23 cellular contexts compared by ENCODE assay signal in genomic region chr14:50477760-50478159, GRCh38. TPM values are rescaled to one million over a fixed set of nuclear protein-coding genes. Genes with fewer than 3 reads are reported as not detected.
DNase-seq lines count a peak whose midpoint lies in the region; ATAC-seq, FAIRE-seq and TF ChIP-seq lines count a peak whose summit lies in the region.
"Had no signal": no experiment of that assay in that cellular context is flagged by ENCODE, and none has a peak within 500 bp of the region (broad histone marks: within the 10 kb centered on the region; RNA-seq: fewer than 3 reads in every experiment).

No MANE protein-coding gene starts in this region.

- ATAC-seq in IMR-90 (ENCODE audit: low read depth) (no peak), K562 (no peak), pancreas (no peak), GM21529 (IDR thresholded peaks at IDR 0.05; ENCODE audit: unreplicated experiment) (no peak)
- ATAC-seq in activated CD8-positive, alpha-beta T cell treated with anti-CD3 and anti-CD28 coated beads, Interleukin-2, amount 10 ng/mL, durations not matched to agents 7 days and 5 days: no peak
- ATAC-seq: HCT116 had no signal

- peaks cover 49% of the 10 kb centered on the region for H3K36me3 Mint-ChIP-seq in activated CD8-positive, alpha-beta T cell treated with anti-CD3 and anti-CD28 coated beads, Interleukin-2, amount 10 ng/mL, durations not matched to agents 7 days and 5 days (ENCODE audit: low read depth)

- H3K27me3 Mint-ChIP-seq in activated CD8-positive, alpha-beta T cell treated with anti-CD3 and anti-CD28 coated beads, Interleukin-2, amount 10 ng/mL, durations not matched to agents 7 days and 5 days (ENCODE audit: low read depth): no peaks in the 10 kb centered on the region
- H3K27me3 Mint-ChIP-seq: CD4-positive, alpha-beta T cell; CD8-positive, alpha-beta memory T cell had no signal

- no peak overlapping the region for H3K27ac Mint-ChIP-seq in activated CD8-positive, alpha-beta T cell treated with anti-CD3 and anti-CD28 coated beads, Interleukin-2, amount 10 ng/mL, durations not matched to agents 7 days and 5 days
- H3K27ac Mint-ChIP-seq: CD4-positive, alpha-beta T cell; CD8-positive, alpha-beta memory T cell had no signal

- no peak overlapping the region for H3K4me3 Mint-ChIP-seq in activated CD8-positive, alpha-beta T cell treated with anti-CD3 and anti-CD28 coated beads, Interleukin-2, amount 10 ng/mL, durations not matched to agents 7 days and 5 days
- H3K4me3 Mint-ChIP-seq: CD14-positive monocyte; CD4-positive, alpha-beta T cell; CD8-positive, alpha-beta memory T cell had no signal

- CTCF ChIA-PET in IMR-90 (lab: Yijun Ruan, JAX): no interaction called here
- CTCF ChIA-PET in K562 (lab: Yijun Ruan, JAX; ENCODE audit: low intra/inter-chr PET ratio): no interaction called here
- CTCF ChIA-PET in activated CD8-positive, alpha-beta T cell treated with anti-CD3 and anti-CD28 coated beads, Interleukin-2, amount 10 ng/mL, durations not matched to agents 7 days and 5 days (lab: Charles Lee): no interaction called here

- H3K23ac ChIP-seq in IMR-90 (ENCODE audit: low read depth, low read length): no peak overlapping the region

- no peak overlapping the region for H2BK120ac ChIP-seq in IMR-90 (ENCODE audit: low read depth, low read length)

- no peaks in the 10 kb centered on the region for H3K79me2 ChIP-seq in K562 (ENCODE audit: control insufficient read depth, insufficient read depth, low read length)

- H4K8ac ChIP-seq in IMR-90 (ENCODE audit: low read depth in 2 of 2, low read length in 2 of 2): no peak overlapping the region

- TF ChIP-seq CTCF in IMR-90 (conservative IDR thresholded peaks at IDR 0.05; ENCODE audit: low read depth, low read length): no peak
- no peak for TF ChIP-seq CTCF in K562 (IDR thresholded peaks at IDR 0.05 in 2 of 3, conservative IDR thresholded peaks at IDR 0.05 in 1 of 3; ENCODE audit: insufficient read depth in 2 of 3, low read depth in 1 of 3, low read length in 3 of 3)
- no peak for TF ChIP-seq CTCF in pancreas (IDR thresholded peaks at IDR 0.05)

- POLR2A ChIA-PET in IMR-90 (lab: Charles Lee; ENCODE audit: unreplicated experiment): no interaction called here
- POLR2A ChIA-PET in K562 (lab: Yijun Ruan, JAX): no interaction called here
- POLR2A ChIA-PET in activated CD8-positive, alpha-beta T cell treated with anti-CD3 and anti-CD28 coated beads, Interleukin-2, amount 10 ng/mL, durations not matched to agents 7 days and 5 days (lab: Charles Lee): no interaction called here

- H4K20me1 ChIP-seq in IMR-90 (ENCODE audit: insufficient read depth, low read length) (no peaks in the 10 kb centered on the region; the same call in 1 of the 2 replicates), K562 (replicated peaks; ENCODE audit: control insufficient read depth, insufficient read depth, low read length) (no peaks in the 10 kb centered on the region)
- H4K20me1 ChIP-seq: BLaER1 treated with 17β-estradiol and CSF1 and Interleukin-3, amounts not matched to agents 10 nM and 100 nM had no signal

- TF ChIP-seq RAD21 in IMR-90 (IDR thresholded peaks at IDR 0.05; ENCODE audit: low read length) (no peak), K562 (CRISPR knock-in tag; conservative IDR thresholded peaks at IDR 0.05 in 1 of 2, IDR thresholded peaks at IDR 0.05 in 1 of 2) (no peak)

- H3K4me1 ChIP-seq in IMR-90 (ENCODE audit: control insufficient read depth, insufficient read depth, low read length) (no peaks in the 10 kb centered on the region), K562 (replicated peaks in 1 of 2; ENCODE audit: control insufficient read depth in 2 of 2, insufficient read depth in 2 of 2, low read length in 2 of 2) (no peaks in the 10 kb centered on the region), pancreas (no peaks in the 10 kb centered on the region), HAP-1 (peaks cover 3% of the 10 kb centered on the region; the same call in 1 of the 2 replicates)
- H3K4me1 ChIP-seq: BE2C; BLaER1 treated with 17β-estradiol and CSF1 and Interleukin-3, amounts not matched to agents 10 nM and 100 nM had no signal

- dilution Hi-C loops in IMR-90 (cut with HindIII; ENCODE audit: low sequenced_read_pairs, unreplicated experiment): no loop called here

- DNase-seq in IMR-90: no peak
- DNase-seq in K562 (ENCODE audit: extremely low read depth in 1 of 4, low spot score in 3 of 4): no peak
- DNase-seq in pancreas: no peak
- no peak for DNase-seq in HAP-1 (ENCODE audit: low spot score in 2 of 2)
- no peak for DNase-seq in activated CD8-positive, alpha-beta T cell treated with anti-CD3 and anti-CD28 coated beads, Interleukin-2, amount 10 ng/mL, durations not matched to agents 7 days and 5 days
- DNase-seq: ACHN; AML-193; BE2C; Calu3; CD4-positive, alpha-beta T cell; CD8-positive, alpha-beta memory T cell; DMS53; DMS79 treated with DMSO at 0.1 percent for 48 hours; GF-D8; GM23248; H7 had no signal

- no peak overlapping the region for H3K56ac ChIP-seq in IMR-90 (ENCODE audit: extremely low read depth, insufficient read depth, low read length)

- no peak overlapping the region for H3K14ac ChIP-seq in IMR-90 (replicated peaks; ENCODE audit: low read depth, low read length)

- H3K27ac ChIP-seq in IMR-90 (ENCODE audit: insufficient read depth, low read length) (no peak overlapping the region), K562 (ENCODE audit: extremely low read depth, low read depth, low read length) (no peak overlapping the region), pancreas (no peak overlapping the region)
- H3K27ac ChIP-seq: BLaER1 treated with 17β-estradiol and CSF1 and Interleukin-3, amounts not matched to agents 10 nM and 100 nM; GM23248 had no signal

- WGBS in IMR-90 (ENCODE audit: extremely low coverage in 2 of 2, insufficient read length in 1 of 2), 2 experiments: no CpG with 5 or more reads among the region's 2 CpGs
- WGBS in K562 (ENCODE audit: insufficient coverage, low coverage, missing lambda C conversion rate): 93% methylated on average over 2 of the region's 2 CpGs
- 95 to 98% methylated on average over 2 of the region's 2 CpGs for WGBS in pancreas, 2 donors

- H3K4me2 ChIP-seq in IMR-90 (ENCODE audit: low read depth, low read length): no peak overlapping the region
- no peak overlapping the region for H3K4me2 ChIP-seq in K562 (ENCODE audit: insufficient read depth, low read length)
- H3K4me2 ChIP-seq: BLaER1 treated with 17β-estradiol and CSF1 and Interleukin-3, amounts not matched to agents 10 nM and 100 nM had no signal

- intact Hi-C loops in IMR-90 (cut with micrococcal nuclease): no loop called here
- intact Hi-C loops in K562 (cut with micrococcal nuclease): no loop called here
- intact Hi-C loops in pancreas (cut with DNase I): no loop called here

- in situ Hi-C loops in IMR-90 (cut with MboI; ENCODE audit: low sequenced_read_pairs) (no loop called here), K562 (cut with MboI) (no loop called here), HAP-1 (cut with MboI; ENCODE audit: low sequenced_read_pairs) (no loop called here)

- no peaks in the 10 kb centered on the region for H3K9me1 ChIP-seq in IMR-90 (ENCODE audit: insufficient read depth, low read length)
- H3K9me1 ChIP-seq in K562 (ENCODE audit: control insufficient read depth, insufficient read depth, low read length): no peaks in the 10 kb centered on the region

- H2BK5ac ChIP-seq in IMR-90 (ENCODE audit: low read depth, low read length, poor library complexity, severe bottlenecking): no peak overlapping the region

- BruUV-seq in IMR-90 (replicated peaks; lab: Mats Ljungman, UMichigan): no TSS peak
- BruUV-seq in K562 (replicated peaks; lab: Mats Ljungman, UMichigan): no TSS peak

- no peak overlapping the region for H3K9ac ChIP-seq in IMR-90 (ENCODE audit: low read depth, low read length)
- H3K9ac ChIP-seq in K562 (ENCODE audit: insufficient read depth in 1 of 2, low read depth in 2 of 2, low read length in 2 of 2): no peak overlapping the region
- H3K9ac ChIP-seq: BLaER1 treated with 17β-estradiol and CSF1 and Interleukin-3, amounts not matched to agents 10 nM and 100 nM; GM23248 had no signal

- H3K4me3 ChIP-seq in IMR-90 (ENCODE audit: insufficient read depth, low read depth, low read length): no peak overlapping the region
- no peak overlapping the region for H3K4me3 ChIP-seq in K562
- H3K4me3 ChIP-seq in pancreas: no peak overlapping the region
- H3K4me3 ChIP-seq in HAP-1: no peak overlapping the region
- H3K4me3 ChIP-seq: BLaER1 treated with 17β-estradiol and CSF1 and Interleukin-3, amounts not matched to agents 10 nM and 100 nM; GM23248 had no signal

- no peak for TF ChIP-seq EP300 in K562 (IDR thresholded peaks at IDR 0.05; ENCODE audit: low read length)

- H4K5ac ChIP-seq in IMR-90 (ENCODE audit: low read depth, low read length): no peak overlapping the region

- no peak overlapping the region for H2AK9ac ChIP-seq in IMR-90 (replicated peaks; ENCODE audit: low read depth, low read length, poor library complexity)

- H2BK20ac ChIP-seq in IMR-90 (ENCODE audit: low read depth, low read length): no peak overlapping the region

- H2AK5ac ChIP-seq in IMR-90 (ENCODE audit: low read depth, low read length): no peak overlapping the region

- H2BK15ac ChIP-seq in IMR-90 (ENCODE audit: low read depth, low read length): no peak overlapping the region

- peaks cover 25% of the 10 kb centered on the region for H3K9me3 Mint-ChIP-seq in activated CD8-positive, alpha-beta T cell treated with anti-CD3 and anti-CD28 coated beads, Interleukin-2, amount 10 ng/mL, durations not matched to agents 7 days and 5 days (ENCODE audit: insufficient read depth)

- no peaks in the 10 kb centered on the region for H3K4me1 Mint-ChIP-seq in activated CD8-positive, alpha-beta T cell treated with anti-CD3 and anti-CD28 coated beads, Interleukin-2, amount 10 ng/mL, durations not matched to agents 7 days and 5 days (ENCODE audit: low read depth)
- H3K4me1 Mint-ChIP-seq: CD14-positive monocyte; CD8-positive, alpha-beta memory T cell had no signal

- H3K4ac ChIP-seq in IMR-90 (ENCODE audit: low read depth, low read length): no peak overlapping the region

- no peak for TF ChIP-seq POLR2A in IMR-90 (IDR thresholded peaks at IDR 0.05; ENCODE audit: low read depth, low read length)
- no peak for TF ChIP-seq POLR2A in K562 (conservative IDR thresholded peaks at IDR 0.05)

- FAIRE-seq in K562 (lab: Jason Lieb, UNC) (no peak), pancreas (lab: Jason Lieb, UNC) (peak; percentile 47)
- FAIRE-seq: A204.1, GM12892, H1 had no signal

- H3K9me3 ChIP-seq in IMR-90 (ENCODE audit: control insufficient read depth, insufficient read depth, low read length) (peaks cover 10% of the 10 kb centered on the region), K562 (replicated peaks; ENCODE audit: control insufficient read depth, insufficient read depth, low read depth, low read length) (no peaks in the 10 kb centered on the region; the same call in 1 of the 2 replicates), pancreas (no peaks in the 10 kb centered on the region), HAP-1 (no peaks in the 10 kb centered on the region)
- H3K9me3 ChIP-seq: BE2C had no signal

- no peak overlapping the region for H2AFZ ChIP-seq in IMR-90 (replicated peaks; ENCODE audit: low read length, poor library complexity)
- no peak overlapping the region for H2AFZ ChIP-seq in K562 (ENCODE audit: low read depth, low read length)
- H2AFZ ChIP-seq: GM23248 had no signal

- peaks cover 31% of the 10 kb centered on the region for H3K36me3 ChIP-seq in IMR-90 (ENCODE audit: control insufficient read depth, insufficient read depth, low read length)
- peaks cover 31% of the 10 kb centered on the region; the same call in 2 of the 3 replicates for H3K36me3 ChIP-seq in K562 (ENCODE audit: control insufficient read depth, insufficient read depth, low read length)
- peaks cover 0 to 20% (median 8%) of the 10 kb centered on the region in 3 donors for H3K36me3 ChIP-seq in pancreas
- H3K36me3 ChIP-seq in HAP-1 (replicated peaks): peaks cover 12% of the 10 kb centered on the region

- H3K18ac ChIP-seq in IMR-90 (ENCODE audit: low read depth, low read length): no peak overlapping the region

- H4K91ac ChIP-seq in IMR-90 (ENCODE audit: insufficient read depth, low read depth, low read length): no peak overlapping the region

- no peaks in the 10 kb centered on the region for H3K27me3 ChIP-seq in IMR-90 (ENCODE audit: control insufficient read depth, insufficient read depth, low read length)
- H3K27me3 ChIP-seq in K562 (ENCODE audit: control insufficient read depth in 2 of 2, insufficient read depth in 2 of 2, low read length in 2 of 2): no peaks in the 10 kb centered on the region
- no peaks in the 10 kb centered on the region for H3K27me3 ChIP-seq in pancreas
- no peaks in the 10 kb centered on the region for H3K27me3 ChIP-seq in HAP-1 (ENCODE audit: low read depth)
- H3K27me3 ChIP-seq: BE2C; BLaER1 treated with 17β-estradiol and CSF1 and Interleukin-3, amounts not matched to agents 10 nM and 100 nM had no signal

- H3K79me1 ChIP-seq in IMR-90 (ENCODE audit: low read depth in 1 of 2, low read length in 2 of 2): peaks cover 10 to 24% of the 10 kb centered on the region in 2 experiments; a peak in 3 of 4 replicates

RNA-seq across cellular contexts. Expression of gene MAP4K5, which starts 54.6 kb away (rescaled TPM):
- total RNA-seq in IMR-90 (2012; rRNA removed) (46.1 and 66.1 TPM in 2 replicates), K562 (2014; rRNA removed) (29.4 and 39.5 TPM in 2 replicates), K562 (2014; rRNA removed; fragmentation: Illumina TruSeq; extraction: Trizol) (18.0 and 18.4 TPM in 2 replicates), K562 (2015; rRNA removed; fragmentation: Illumina TruSeq; extraction: Trizol) (17.2 and 18.1 TPM in 2 replicates), K562 (2021) (23.9 and 24.7 TPM in 2 replicates), pancreas (10 to 100 TPM; 19.0 to 28.6 (median 23.5) TPM)
- polyA plus RNA-seq in IMR-90 (2012; rRNA removed) (27.5 and 33.1 TPM in 2 replicates), K562 (2011; rRNA removed) (12.2 and 14.4 TPM in 2 replicates), K562 (2014; fragmentation: Illumina TruSeq; extraction: Trizol) (15.2 and 18.0 TPM in 2 replicates), K562 (2014; fragmentation: Nextera tagmentation; extraction: Ambion mirVana) (1 to 10 TPM; 5.9 TPM), K562 (2014; rRNA removed) (25.8 and 28.0 TPM in 2 replicates), pancreas (10 to 100 TPM; 12.6 to 15.5 TPM)
- 74.9 and 171 TPM in 2 replicates for polyA plus RNA-seq in IMR-90 (2012; cell fraction: cytosol; rRNA removed)
- 104 and 109 TPM in 2 replicates for polyA plus RNA-seq in IMR-90 (2012; cell fraction: nucleus; rRNA removed; ENCODE audit: low replicate concordance)
- 21.0 and 65.4 TPM in 2 replicates for total RNA-seq in K562 (2011; cell fraction: chromatin; rRNA removed; ENCODE audit: low replicate concordance)
- total RNA-seq in K562 (2011; cell fraction: nucleolus; rRNA removed): 8.8 and 10.7 TPM in 2 replicates
- 26.3 and 31.1 TPM in 2 replicates for total RNA-seq in K562 (2011; cell fraction: nucleoplasm; rRNA removed)
- 4.4 and 5.2 TPM in 2 replicates for polyA plus RNA-seq in K562 (2011; cell fraction: cytosol; rRNA removed)
- polyA plus RNA-seq in K562 (2011; cell fraction: nucleus; rRNA removed): 17.6 and 24.7 TPM in 2 replicates
- polyA plus RNA-seq in K562 (2012): 8.9 and 15.0 TPM in 2 replicates
- 13.3 and 14.9 TPM in 2 replicates for polyA minus RNA-seq in K562 (2011; rRNA and poly(A)+ RNA removed)
- polyA minus RNA-seq in K562 (2011; cell fraction: cytosol; rRNA and poly(A)+ RNA removed): 6.4 and 8.5 TPM in 2 replicates
- polyA minus RNA-seq in K562 (2011; cell fraction: nucleus; rRNA and poly(A)+ RNA removed): 28.8 and 38.8 TPM in 2 replicates
- 10 to 100 TPM; 28.3 to 28.6 TPM for total RNA-seq in activated CD8-positive, alpha-beta T cell treated with anti-CD3 and anti-CD28 coated beads, Interleukin-2, amount 10 ng/mL, durations not matched to agents 7 days and 5 days
